Comparison of ENCODE assay signal across 8 cellular contexts in the genomic region with DNA sequence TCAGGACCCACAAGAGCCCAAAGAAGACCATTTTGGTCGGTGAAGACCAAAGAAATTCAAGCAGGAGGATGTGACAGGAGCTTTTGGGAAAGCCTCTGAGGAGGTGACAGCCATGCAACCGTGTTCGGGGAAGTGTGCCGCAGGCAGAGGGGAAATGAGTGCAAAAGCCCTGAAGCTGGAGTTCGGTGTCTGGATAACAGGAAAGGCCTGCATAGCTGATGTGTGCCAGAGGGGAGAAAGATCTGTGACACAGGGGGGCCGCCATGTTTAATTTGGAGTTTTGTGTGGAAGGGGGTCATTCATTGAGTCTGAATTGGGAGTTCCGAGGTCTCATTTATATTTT. TPM values are rescaled to one million over a fixed set of nuclear protein-coding genes. Genes with fewer than 3 reads are reported as not detected.
DNase-seq lines count a peak whose midpoint lies in the region; ATAC-seq and TF ChIP-seq lines count a peak whose summit lies in the region.

No MANE protein-coding gene starts in this region.

- H3K36me3 ChIP-seq in HAP-1 (replicated peaks) (peaks cover 10% of the 10 kb centered on the region), prostate gland (no peaks in the 10 kb centered on the region)

- no peaks in the 10 kb centered on the region for H3K27me3 Mint-ChIP-seq in activated CD4-positive, alpha-beta memory T cell treated with anti-CD3 and anti-CD28 coated beads for 36 hours

- H3K36me3 Mint-ChIP-seq in activated CD4-positive, alpha-beta memory T cell treated with anti-CD3 and anti-CD28 coated beads for 36 hours = peaks cover 23% of the 10 kb centered on the region

- peaks cover 59% of the 10 kb centered on the region for H3K4me1 Mint-ChIP-seq in activated CD4-positive, alpha-beta memory T cell treated with anti-CD3 and anti-CD28 coated beads for 36 hours (ENCODE audit: low read depth)

- TF ChIP-seq CTCF in AG04450 (IDR thresholded peaks at IDR 0.05; ENCODE audit: low read depth, low read length) = no peak
- TF ChIP-seq CTCF in prostate gland (IDR thresholded peaks at IDR 0.05) = no peak

- peaks cover 24% of the 10 kb centered on the region for H3K4me1 ChIP-seq in HAP-1
- peaks cover 25% of the 10 kb centered on the region for H3K4me1 ChIP-seq in prostate gland (replicated peaks)

- CTCF ChIA-PET in AG04450 (lab: Charles Lee) = interaction anchor here (0.7 to 3.4 kb wide), 21 partner anchors 11 to 389 kb away, joined by 3 to 18 read pairs (median 4); a partner anchor contains a TSS
- CTCF ChIA-PET in activated CD4-positive, alpha-beta memory T cell treated with anti-CD3 and anti-CD28 coated beads for 36 hours (lab: Charles Lee) = interaction anchor here (0.9 to 4.9 kb wide), 22 partner anchors 9 to 402 kb away, joined by 3 to 99 read pairs (median 5); a partner anchor contains a TSS

- POLR2A ChIA-PET in AG04450 (lab: Yijun Ruan, JAX) = interaction anchor here (1.0 to 2.1 kb wide), 9 partner anchors 9 to 115 kb away, joined by 3 to 29 read pairs (median 5); a partner anchor contains a TSS
- POLR2A ChIA-PET in activated CD4-positive, alpha-beta memory T cell treated with anti-CD3 and anti-CD28 coated beads for 36 hours (lab: Charles Lee) = interaction anchor here (0.6 to 4.4 kb wide), 13 partner anchors 11 to 542 kb away, joined by 3 to 50 read pairs (median 4); a partner anchor contains a TSS

- DNase-seq in AG04450 (ENCODE audit: low read depth, low spot score) (no peak), HAP-1 (ENCODE audit: low spot score in 2 of 2) (peak in 1 of 2 experiments; percentile 32), glomerular visceral epithelial cell (ENCODE audit: extremely low spot score) (peak; percentile 7), prostate gland (ENCODE audit: low spot score) (no peak), putamen (ENCODE audit: low spot score) (no peak), SHP77 treated with DMSO at 0.1 percent for 48 hours (lab: John Stamatoyannopoulos, UW) (no peak)
- DNase-seq in activated CD4-positive, alpha-beta memory T cell treated with anti-CD3 and anti-CD28 coated beads for 36 hours = no peak

- H3K27ac ChIP-seq in AG04450 (ENCODE audit: low read depth, low read length) (peak overlapping the region; percentile 98), prostate gland (peak overlapping the region; percentile 98 to 99)

- peak overlapping the region; percentile 87 for H3K4me3 Mint-ChIP-seq in activated CD4-positive, alpha-beta memory T cell treated with anti-CD3 and anti-CD28 coated beads for 36 hours

- H3K9me3 Mint-ChIP-seq in activated CD4-positive, alpha-beta memory T cell treated with anti-CD3 and anti-CD28 coated beads for 36 hours = no peaks in the 10 kb centered on the region

- no peak for TF ChIP-seq POLR2A in prostate gland (IDR thresholded peaks at IDR 0.05)

- no peak for ATAC-seq in GM21529 (IDR thresholded peaks at IDR 0.05; ENCODE audit: unreplicated experiment)

- 4% methylated on average over 7 of the region's 7 CpGs for WGBS in prostate gland

- peak overlapping the region; percentile 86 for H3K27ac Mint-ChIP-seq in activated CD4-positive, alpha-beta memory T cell treated with anti-CD3 and anti-CD28 coated beads for 36 hours

- H3K9me3 ChIP-seq in AG04450 (ENCODE audit: control insufficient read depth, insufficient read depth, low read length) = no peaks in the 10 kb centered on the region
- H3K9me3 ChIP-seq in HAP-1 = no peaks in the 10 kb centered on the region; the same call in 1 of the 2 replicates
- H3K9me3 ChIP-seq in prostate gland = no peaks in the 10 kb centered on the region

- no peaks in the 10 kb centered on the region for H3K27me3 ChIP-seq in AG04450 (ENCODE audit: control insufficient read depth, insufficient read depth, low read length)
- H3K27me3 ChIP-seq in HAP-1 (ENCODE audit: low read depth) = no peaks in the 10 kb centered on the region
- H3K27me3 ChIP-seq in prostate gland (replicated peaks; ENCODE audit: insufficient read depth) = no peaks in the 10 kb centered on the region

- intact Hi-C loops in activated CD4-positive, alpha-beta memory T cell treated with anti-CD3 and anti-CD28 coated beads for 36 hours (cut with micrococcal nuclease) = loop anchor here (1.0 to 5.0 kb wide), 6 partner anchors 15 to 831 kb away; a partner anchor contains a TSS
- intact Hi-C loops in prostate gland (cut with DNase I) = loop anchor here (5.0 to 10.0 kb wide), 4 partner anchors 56 to 156 kb away; a partner anchor contains a TSS

- H3K4me3 ChIP-seq in AG04450 (ENCODE audit: low read depth, low read length) (peak overlapping the region; percentile 85), HAP-1 (peak overlapping the region; percentile 57), prostate gland (peak overlapping the region; percentile 93 to 95)

- in situ Hi-C loops in HAP-1 (cut with MboI; ENCODE audit: low sequenced_read_pairs) = no loop called here

RNA-seq across cellular contexts. Expression of a gene that starts 0.9 kb away (rescaled TPM):
- 66.9 and 72.6 TPM in 2 replicates for polyA plus RNA-seq in AG04450 (2011; rRNA removed)
- polyA minus RNA-seq in AG04450 (2011; rRNA and poly(A)+ RNA removed) = 32.0 and 40.6 TPM in 2 replicates
- 10 to 100 TPM; 65.1 to 75.5 TPM for total RNA-seq in activated CD4-positive, alpha-beta memory T cell treated with anti-CD3 and anti-CD28 coated beads for 36 hours
- total RNA-seq in prostate gland = 10 to 100 TPM; 48.9 to 56.4 TPM

RNA-seq across cellular contexts. Expression of a gene that starts 53.4 kb away (rescaled TPM):
- polyA plus RNA-seq in AG04450 (2011; rRNA removed) = 106 and 169 TPM in 2 replicates
- polyA minus RNA-seq in AG04450 (2011; rRNA and poly(A)+ RNA removed) = 30.5 and 51.3 TPM in 2 replicates
- total RNA-seq in activated CD4-positive, alpha-beta memory T cell treated with anti-CD3 and anti-CD28 coated beads for 36 hours = 100 to 1,000 TPM; 287 to 296 TPM
- 100 to 1,000 TPM; 100 to 132 TPM for total RNA-seq in prostate gland

RNA-seq across cellular contexts. Expression of a gene that starts 55.3 kb away (rescaled TPM):
- polyA plus RNA-seq in AG04450 (2011; rRNA removed) = 35.8 and 37.7 TPM in 2 replicates
- polyA minus RNA-seq in AG04450 (2011; rRNA and poly(A)+ RNA removed) = 23.1 and 28.4 TPM in 2 replicates
- total RNA-seq in activated CD4-positive, alpha-beta memory T cell treated with anti-CD3 and anti-CD28 coated beads for 36 hours = 10 to 100 TPM; 28.4 to 29.9 TPM
- total RNA-seq in prostate gland = 10 to 100 TPM; 75.0 to 96.9 TPM
